ENCODE assay signal across 8 cellular contexts in the genomic region with DNA sequence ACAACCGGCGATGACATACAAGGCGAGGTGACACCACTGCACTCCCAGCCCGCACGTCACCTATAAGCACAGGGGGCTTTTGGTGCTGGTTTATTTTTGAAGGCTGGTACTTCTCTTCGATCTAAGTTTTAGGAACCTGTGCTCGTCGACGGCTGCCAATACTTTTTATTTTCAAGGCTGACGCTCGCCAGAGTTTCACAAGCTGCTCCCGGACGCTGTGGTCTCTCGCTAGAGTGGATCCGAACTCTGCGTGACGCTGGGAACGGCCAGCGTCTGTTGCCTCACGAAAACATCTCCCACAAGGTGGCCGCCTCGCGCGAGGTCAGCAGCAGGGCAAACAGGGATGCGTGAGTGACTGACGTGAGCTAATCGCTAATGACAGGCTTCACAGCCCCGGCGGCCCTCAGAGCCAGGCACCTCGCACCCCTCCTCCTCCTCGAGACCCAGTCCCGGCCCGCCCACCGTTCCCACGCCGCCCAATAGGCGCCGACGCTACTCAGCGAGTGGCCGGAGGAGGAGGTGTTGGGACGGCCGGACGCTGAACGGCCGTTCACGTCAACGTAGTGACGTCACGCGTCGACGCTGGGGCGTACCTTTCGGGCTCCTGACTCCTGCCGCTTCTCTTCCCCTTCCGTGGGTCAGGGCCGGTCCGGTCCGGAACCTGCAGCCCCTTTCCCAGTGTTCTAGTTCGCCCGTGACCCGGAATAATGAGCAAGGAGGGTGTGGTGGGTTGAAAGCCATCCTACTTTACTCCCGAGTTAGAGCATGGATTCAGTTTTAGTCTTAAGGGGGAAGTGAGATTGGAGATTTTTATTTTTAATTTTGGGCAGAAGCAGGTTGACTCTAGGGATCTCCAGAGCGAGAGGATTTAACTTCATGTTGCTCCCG.
A peak's percentile ranks its signal among the peaks of the same experiment; 100 is the strongest.
DNase-seq lines count a peak whose midpoint lies in the region; ATAC-seq and TF ChIP-seq lines count a peak whose summit lies in the region.

A gene (plus strand): TSS at position 621 of the 888 bp plus-strand sequence. CDS start 15,351 bp downstream, outside the sequence.

- no peak for TF ChIP-seq CTCF in AG09319 (IDR thresholded peaks at IDR 0.05; ENCODE audit: low read depth, low read length)

- DNase-seq in AG09319 (ENCODE audit: extremely low read depth, low read depth) (peak; percentile 87), NCI-H446 treated with DMSO at 0.1 percent for 48 hours (lab: John Stamatoyannopoulos, UW) (peak; percentile 90), cerebellar cortex (ENCODE audit: low spot score) (peak; percentile 99), iris pigment epithelial cell (ENCODE audit: low read depth) (peak; percentile 98)
- DNase-seq in stimulated activated CD4-positive, alpha-beta T cell treated with anti-CD3 and anti-CD28 coated beads, Interleukin-12 subunit alpha, Interleukin-12 subunit beta, amount 100 ng/mL, for 24 hours (ENCODE audit: low read depth in 2 of 2), result peak; percentile 81 to 91

- ATAC-seq in GM19035 (IDR thresholded peaks at IDR 0.05; ENCODE audit: unreplicated experiment), result peak; percentile 95
- peak; percentile 90 for ATAC-seq in HG03354 (IDR thresholded peaks at IDR 0.05; ENCODE audit: poor library complexity, severe bottlenecking, unreplicated experiment)
- peak; percentile 78 to 84 for ATAC-seq in activated CD4-positive, CD25-positive, alpha-beta regulatory T cell treated with anti-CD3 and anti-CD28 coated beads, Interleukin-2, amount 50 U/mL, for 24 hours

Comparison
In these comparisons a context has a peak if more than half of its experiments do, and no peak if none do; other contexts are left out.
1. Peak in every context shown above with its lines: DNase-seq and ATAC-seq.